Comparison of ENCODE assay signal across 1 cellular context in genomic region chr12:12983420-12984035, GRCh38.
TF ChIP-seq lines count a peak whose summit lies in the region.

No MANE protein-coding gene starts in this region.

TF ChIP-seq in HEK293, 187 proteins besides CTCF, POLR2A, EP300 and RAD21 (continued from another document):
- TF ChIP-seq ZNF26 (tag by site-specific recombination; IDR thresholded peaks at IDR 0.05), result peak; percentile 80; the same call in 1 of the 2 replicates
- no peak for TF ChIP-seq BCL11B (tag by site-specific recombination; IDR thresholded peaks at IDR 0.05; ENCODE audit: low read depth)
- TF ChIP-seq ZBTB17 (tag by site-specific recombination; IDR thresholded peaks at IDR 0.05), result no peak
- no peak for TF ChIP-seq ZNF785 (tag by site-specific recombination; IDR thresholded peaks at IDR 0.05)
- TF ChIP-seq FEZF1 (tag by site-specific recombination; IDR thresholded peaks at IDR 0.05), result peak; percentile 85
- no peak for TF ChIP-seq ZNF274 (IDR thresholded peaks at IDR 0.05; ENCODE audit: low read length)
- TF ChIP-seq ZNF274 (tag by site-specific recombination; IDR thresholded peaks at IDR 0.05; ENCODE audit: borderline replicate concordance), result no peak
- no peak for TF ChIP-seq ZNF488 (tag by site-specific recombination; IDR thresholded peaks at IDR 0.05)
- TF ChIP-seq ZNF654 (tag by site-specific recombination; IDR thresholded peaks at IDR 0.05; ENCODE audit: low read depth), result peak; percentile 85
